ENCODE assay signal across 8 cellular contexts in genomic region chr6:111086685-111087084, GRCh38. TPM values are rescaled to one million over a fixed set of nuclear protein-coding genes. Genes with fewer than 3 reads are reported as not detected.
DNase-seq lines count a peak whose midpoint lies in the region; ATAC-seq, FAIRE-seq and TF ChIP-seq lines count a peak whose summit lies in the region.

No MANE protein-coding gene starts in this region.

- H3K9me1 ChIP-seq in endothelial cell of umbilical vein (replicated peaks; ENCODE audit: control insufficient read depth, extremely low read depth, insufficient read depth, low read length) = no peaks in the 10 kb centered on the region

- H3K4me3 ChIP-seq in PC-3 (ENCODE audit: low read length) (peak overlapping the region; percentile 75), endothelial cell of umbilical vein (replicated peaks in 1 of 3; ENCODE audit: insufficient read depth in 1 of 3, low read depth in 1 of 3, low read length in 3 of 3) (peak overlapping the region in 1 of 3 experiments; percentile 29), parathyroid adenoma (ENCODE audit: low read depth, low read length) (peak overlapping the region; percentile 48)

- ATAC-seq in PC-3 = no peak
- no peak for ATAC-seq in esophagus mucosa
- ATAC-seq in GM18907 (IDR thresholded peaks at IDR 0.05; ENCODE audit: unreplicated experiment) = no peak

- no peak overlapping the region for H3K27ac Mint-ChIP-seq in Calu3 (ENCODE audit: unreplicated experiment)

- FAIRE-seq in endothelial cell of umbilical vein (lab: Jason Lieb, UNC) = no peak

- no peaks in the 10 kb centered on the region for H3K79me2 ChIP-seq in PC-3 (ENCODE audit: low read length)
- H3K79me2 ChIP-seq in endothelial cell of umbilical vein (ENCODE audit: control insufficient read depth, insufficient read depth, low read length) = no peaks in the 10 kb centered on the region
- H3K79me2 ChIP-seq in parathyroid adenoma = no peaks in the 10 kb centered on the region

- DNase-seq in Calu3 (no peak), PC-3 (no peak), endothelial cell of umbilical vein (ENCODE audit: low read depth, low spot score) (no peak), CD1c-positive myeloid dendritic cell (ENCODE audit: extremely low spot score) (no peak), HEK293T (ENCODE audit: extremely low spot score) (no peak)

- H3K27ac ChIP-seq in PC-3 (ENCODE audit: low read length) (no peak overlapping the region), endothelial cell of umbilical vein (ENCODE audit: insufficient read depth, low read depth, low read length) (no peak overlapping the region), parathyroid adenoma (no peak overlapping the region)

- no peaks in the 10 kb centered on the region for H3K9me2 ChIP-seq in PC-3 (replicated peaks; ENCODE audit: low read length)

- H3K36me3 ChIP-seq in PC-3 (ENCODE audit: low read depth, low read length) (no peaks in the 10 kb centered on the region), endothelial cell of umbilical vein (ENCODE audit: control insufficient read depth in 2 of 2, extremely low read depth in 1 of 2, insufficient read depth in 2 of 2, low read length in 2 of 2) (no peaks in the 10 kb centered on the region), parathyroid adenoma (ENCODE audit: control insufficient read depth, insufficient read depth, low read length) (no peaks in the 10 kb centered on the region)

- intact Hi-C loops in Calu3 (cut with micrococcal nuclease; ENCODE audit: unreplicated experiment) (no loop called here), PC-3 (cut with micrococcal nuclease) (no loop called here), endothelial cell of umbilical vein (cut with micrococcal nuclease) (no loop called here)

- H3K9me3 ChIP-seq in PC-3 (ENCODE audit: low read length) = no peaks in the 10 kb centered on the region
- H3K9me3 ChIP-seq in endothelial cell of umbilical vein (replicated peaks; ENCODE audit: control insufficient read depth, insufficient read depth, low read length) = no peaks in the 10 kb centered on the region
- H3K9me3 ChIP-seq in parathyroid adenoma (ENCODE audit: control insufficient read depth, low read length) = no peaks in the 10 kb centered on the region

- CTCF ChIA-PET in Calu3 (lab: Charles Lee) (interaction anchor here (1.0 kb wide), 1 partner anchor 54 kb away, joined by 7 read pairs; no protein-coding TSS in a partner anchor), PC-3 (lab: Charles Lee) (no interaction called here), endothelial cell of umbilical vein (lab: Charles Lee) (no interaction called here), HEK293T (lab: Yijun Ruan, JAX) (no interaction called here)

- POLR2A ChIA-PET in PC-3 (lab: Charles Lee; ENCODE audit: unreplicated experiment) = no interaction called here
- POLR2A ChIA-PET in endothelial cell of umbilical vein (lab: Charles Lee) = no interaction called here
- POLR2A ChIA-PET in HEK293T (lab: Yijun Ruan, JAX) = no interaction called here

- dilution Hi-C loops in endothelial cell of umbilical vein (cut with MboI; ENCODE audit: extremely low pct_ligation_motif_present, low sequenced_read_pairs) = no loop called here

- H3K36me3 Mint-ChIP-seq in Calu3 (ENCODE audit: insufficient read depth, unreplicated experiment) = peaks cover 19% of the 10 kb centered on the region

- H3K27me3 ChIP-seq in PC-3 (ENCODE audit: low read length) (peaks cover 8% of the 10 kb centered on the region; the same call in 1 of the 2 replicates), endothelial cell of umbilical vein (ENCODE audit: control insufficient read depth in 2 of 2, insufficient read depth in 2 of 2, low read length in 2 of 2) (peaks cover 35 to 57% of the 10 kb centered on the region in 2 experiments), parathyroid adenoma (ENCODE audit: control insufficient read depth, insufficient read depth, low read length) (no peaks in the 10 kb centered on the region)

- peaks cover 6% of the 10 kb centered on the region for H3K4me1 ChIP-seq in PC-3 (ENCODE audit: insufficient read depth, low read length)
- H3K4me1 ChIP-seq in endothelial cell of umbilical vein (ENCODE audit: control insufficient read depth, extremely low read depth, insufficient read depth, low read length) = peaks cover 12% of the 10 kb centered on the region
- H3K4me1 ChIP-seq in parathyroid adenoma = peaks cover 4% of the 10 kb centered on the region

- TF ChIP-seq CTCF in Calu3 (IDR thresholded peaks at IDR 0.05; ENCODE audit: unreplicated experiment) (no peak), PC-3 (conservative IDR thresholded peaks at IDR 0.05; ENCODE audit: low read depth, low read length) (no peak), endothelial cell of umbilical vein (IDR thresholded peaks at IDR 0.05; ENCODE audit: extremely low read depth in 1 of 2, insufficient read depth in 1 of 2, low read depth in 1 of 2, low read length in 2 of 2) (no peak), parathyroid adenoma (IDR thresholded peaks at IDR 0.05) (no peak)

- H3K9ac ChIP-seq in PC-3 (ENCODE audit: low read length) (peak overlapping the region; percentile 22; the same call in 1 of the 2 replicates), endothelial cell of umbilical vein (replicated peaks; ENCODE audit: extremely low read depth, insufficient read depth, low read length) (no peak overlapping the region), parathyroid adenoma (no peak overlapping the region)

- peak overlapping the region; percentile 96 for H2AFZ ChIP-seq in PC-3 (ENCODE audit: low read length)
- no peak overlapping the region for H2AFZ ChIP-seq in endothelial cell of umbilical vein (ENCODE audit: low read depth, low read length)
- peak overlapping the region; percentile 68 for H2AFZ ChIP-seq in parathyroid adenoma

- peaks cover 13% of the 10 kb centered on the region for H3K4me1 Mint-ChIP-seq in Calu3 (ENCODE audit: low read depth, unreplicated experiment)

- H3K4me2 ChIP-seq in PC-3 (ENCODE audit: low read length) (peak overlapping the region; percentile 97), endothelial cell of umbilical vein (ENCODE audit: insufficient read depth, low read length) (peak overlapping the region; percentile 76), parathyroid adenoma (ENCODE audit: low read length) (peak overlapping the region; percentile 68)

- BruUV-seq in Calu3 (replicated peaks; lab: Mats Ljungman, UMichigan) (no TSS peak), PC-3 (replicated peaks; lab: Mats Ljungman, UMichigan) (no TSS peak), endothelial cell of umbilical vein (replicated peaks; lab: Mats Ljungman, UMichigan) (no TSS peak)

- H3K4me3 Mint-ChIP-seq in Calu3 (ENCODE audit: low read depth, unreplicated experiment) = peak overlapping the region; percentile 85

- no peak for TF ChIP-seq POLR2A in endothelial cell of umbilical vein (IDR thresholded peaks at IDR 0.05; ENCODE audit: low read depth, low read length)

- no peaks in the 10 kb centered on the region for H3K9me3 Mint-ChIP-seq in Calu3 (ENCODE audit: low read depth, unreplicated experiment)

- no peaks in the 10 kb centered on the region for H3K27me3 Mint-ChIP-seq in Calu3 (ENCODE audit: unreplicated experiment)

- no peaks in the 10 kb centered on the region for H3F3A ChIP-seq in PC-3 (ENCODE audit: low read length, unreplicated experiment)

- H4K20me1 ChIP-seq in PC-3 (ENCODE audit: low read length) = no peaks in the 10 kb centered on the region
- H4K20me1 ChIP-seq in endothelial cell of umbilical vein (replicated peaks; ENCODE audit: control insufficient read depth, extremely low read depth, insufficient read depth, low read length) = no peaks in the 10 kb centered on the region

TF ChIP-seq in endothelial cell of umbilical vein, 7 proteins besides CTCF, POLR2A, EP300 and RAD21:
- TF ChIP-seq, protein P1, sequence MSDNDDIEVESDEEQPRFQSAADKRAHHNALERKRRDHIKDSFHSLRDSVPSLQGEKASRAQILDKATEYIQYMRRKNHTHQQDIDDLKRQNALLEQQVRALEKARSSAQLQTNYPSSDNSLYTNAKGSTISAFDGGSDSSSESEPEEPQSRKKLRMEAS (IDR thresholded peaks at IDR 0.05; ENCODE audit: insufficient read depth, insufficient read length) = no peak
- TF ChIP-seq POLR2AphosphoS5 (IDR thresholded peaks at IDR 0.05; ENCODE audit: insufficient read depth, low read depth, low read length) = no peak
- TF ChIP-seq GATA2 (IDR thresholded peaks at IDR 0.05; ENCODE audit: insufficient read depth, insufficient read length, low read depth, low read length) = no peak
- no peak for TF ChIP-seq JUN (IDR thresholded peaks at IDR 0.05; ENCODE audit: borderline replicate concordance, insufficient read depth, insufficient read length, low read depth)
- TF ChIP-seq EZH2 (IDR thresholded peaks at IDR 0.05; ENCODE audit: borderline replicate concordance, low read depth, low read length, severe bottlenecking) = no peak
- no peak for TF ChIP-seq FOS (IDR thresholded peaks at IDR 0.05; ENCODE audit: borderline replicate concordance, insufficient read depth, low read length)
- no peak for TF ChIP-seq MYC (IDR thresholded peaks at IDR 0.05; ENCODE audit: low read depth, low read length)

TF ChIP-seq in HEK293T, 16 proteins besides CTCF, POLR2A, EP300 and RAD21 (continues in another document):
- TF ChIP-seq TARDBP (IDR thresholded peaks at IDR 0.05) (no peak), ARNT (IDR thresholded peaks at IDR 0.05) (no peak), CTBP1 (IDR thresholded peaks at IDR 0.05; ENCODE audit: borderline replicate concordance) (no peak), FOXK2 (IDR thresholded peaks at IDR 0.05) (no peak), ELF4 (IDR thresholded peaks at IDR 0.05) (no peak), HDGF (IDR thresholded peaks at IDR 0.05; ENCODE audit: borderline replicate concordance) (no peak), NFRKB (IDR thresholded peaks at IDR 0.05) (no peak), L3MBTL2 (conservative IDR thresholded peaks at IDR 0.05) (no peak), FOXM1 (IDR thresholded peaks at IDR 0.05; ENCODE audit: borderline replicate concordance) (no peak)

RNA-seq across cellular contexts. Expression of gene SLC16A10, which starts 0.6 kb away (rescaled TPM):
- 2.6 TPM in 2 replicates for total RNA-seq in Calu3 (2022)
- total RNA-seq in PC-3 (2014; rRNA removed) = 0.69 and 2.9 TPM in 2 replicates
- total RNA-seq in endothelial cell of umbilical vein = not detected in 2 replicates
- polyA plus RNA-seq in endothelial cell of umbilical vein = 0.18 TPM in 1 of 2 replicates, not detected in the other
- not detected in 2 replicates for polyA plus RNA-seq in endothelial cell of umbilical vein (2011; cell fraction: cytosol; rRNA removed)
- not detected in 2 replicates for polyA plus RNA-seq in endothelial cell of umbilical vein (2011; cell fraction: nucleus; rRNA removed)
- polyA plus RNA-seq in endothelial cell of umbilical vein (2012) = not detected in 2 replicates
- not detected in 2 replicates for polyA minus RNA-seq in endothelial cell of umbilical vein
- polyA minus RNA-seq in endothelial cell of umbilical vein (2011; cell fraction: cytosol; rRNA and poly(A)+ RNA removed) = 0.61 TPM
- polyA minus RNA-seq in endothelial cell of umbilical vein (2011; cell fraction: nucleus; rRNA and poly(A)+ RNA removed) = not detected in 2 replicates
- 0.24 TPM for total RNA-seq in esophagus mucosa
